8 cellular contexts compared by ENCODE assay signal in genomic region chr13:44576396-44577235, GRCh38. TPM values are rescaled to one million over a fixed set of nuclear protein-coding genes. Genes with fewer than 3 reads are reported as not detected.
DNase-seq lines count a peak whose midpoint lies in the region; ATAC-seq and TF ChIP-seq lines count a peak whose summit lies in the region.

No MANE protein-coding gene starts in this region.

- H3K27me3 ChIP-seq in thymus (ENCODE audit: control insufficient read depth, insufficient read depth) = no peaks in the 10 kb centered on the region

- peaks cover 3 to 14% of the 10 kb centered on the region in 2 donors for H3K36me3 Mint-ChIP-seq in CD14-positive monocyte
- peaks cover 14% of the 10 kb centered on the region for H3K36me3 Mint-ChIP-seq in activated CD4-positive, alpha-beta memory T cell treated with anti-CD3 and anti-CD28 coated beads, Interleukin-2, amount 10 ng/mL, durations not matched to agents 7 days and 5 days (ENCODE audit: low read depth)
- H3K36me3 Mint-ChIP-seq in natural killer cell treated with Interleukin-12 subunit alpha and Interleukin-12 subunit beta and Interleukin-15 and Interleukin-18, amount 100 ng/mL, for 72 hours = no peaks in the 10 kb centered on the region

- peak overlapping the region; percentile 97 for H3K27ac ChIP-seq in thymus (ENCODE audit: low read depth)

- CTCF ChIA-PET in activated CD4-positive, alpha-beta memory T cell treated with anti-CD3 and anti-CD28 coated beads, Interleukin-2, amount 10 ng/mL, durations not matched to agents 7 days and 5 days (lab: Charles Lee) = no interaction called here

- intact Hi-C loops in CD14-positive monocyte (cut with micrococcal nuclease) = loop anchor here (5.0 to 10.0 kb wide), 7 partner anchors 39 to 702 kb away; partner anchors contain the start of genes CCDC122 (in 1 of the 2), GPALPP1 (in 1 of the 2), LACC1 (in 1 of the 2) and NUFIP1 (in 1 of the 2)

- H3K4me3 ChIP-seq in epithelial cell of proximal tubule (ENCODE audit: low read depth, low read length) = peak overlapping the region; percentile 86
- peak overlapping the region; percentile 97 for H3K4me3 ChIP-seq in thymus (ENCODE audit: low read length)

- ATAC-seq in GM19468 (IDR thresholded peaks at IDR 0.05; ENCODE audit: extremely low read depth, unreplicated experiment) = peak; percentile 2
- ATAC-seq in HG03571 (IDR thresholded peaks at IDR 0.05; ENCODE audit: unreplicated experiment) = peak; percentile 15
- ATAC-seq in natural killer cell treated with Interleukin-12 subunit alpha and Interleukin-12 subunit beta and Interleukin-15 and Interleukin-18, amount 100 ng/mL, for 72 hours = peak; percentile 24 to 26

- H3K9me3 Mint-ChIP-seq in CD14-positive monocyte = no peaks in the 10 kb centered on the region
- H3K9me3 Mint-ChIP-seq in activated CD4-positive, alpha-beta memory T cell treated with anti-CD3 and anti-CD28 coated beads, Interleukin-2, amount 10 ng/mL, durations not matched to agents 7 days and 5 days = no peaks in the 10 kb centered on the region
- H3K9me3 Mint-ChIP-seq in natural killer cell treated with Interleukin-12 subunit alpha and Interleukin-12 subunit beta and Interleukin-15 and Interleukin-18, amount 100 ng/mL, for 72 hours = no peaks in the 10 kb centered on the region

- H3K4me3 Mint-ChIP-seq in CD14-positive monocyte = peak overlapping the region; percentile 98 to 99
- peak overlapping the region; percentile 94 for H3K4me3 Mint-ChIP-seq in activated CD4-positive, alpha-beta memory T cell treated with anti-CD3 and anti-CD28 coated beads, Interleukin-2, amount 10 ng/mL, durations not matched to agents 7 days and 5 days
- peak overlapping the region; percentile 93 for H3K4me3 Mint-ChIP-seq in natural killer cell treated with Interleukin-12 subunit alpha and Interleukin-12 subunit beta and Interleukin-15 and Interleukin-18, amount 100 ng/mL, for 72 hours

- H3K4me1 ChIP-seq in thymus (ENCODE audit: control insufficient read depth, insufficient read depth, low read length) = peaks cover 21% of the 10 kb centered on the region

- no peak for DNase-seq in CD14-positive monocyte (ENCODE audit: low spot score)
- peak; percentile 21 for DNase-seq in activated CD4-positive, alpha-beta memory T cell treated with anti-CD3 and anti-CD28 coated beads, Interleukin-2, amount 10 ng/mL, durations not matched to agents 7 days and 5 days
- no peak for DNase-seq in epithelial cell of proximal tubule (ENCODE audit: low read depth)
- peak; percentile 72 for DNase-seq in natural killer cell treated with Interleukin-12 subunit alpha and Interleukin-12 subunit beta and Interleukin-15 and Interleukin-18, amount 100 ng/mL, for 72 hours (ENCODE audit: low spot score)
- no peak for DNase-seq in Ammon's horn (ENCODE audit: low spot score)

- peaks cover 7% of the 10 kb centered on the region for H3K36me3 ChIP-seq in thymus (ENCODE audit: control insufficient read depth, insufficient read depth)

- no peaks in the 10 kb centered on the region for H3K9me3 ChIP-seq in thymus (ENCODE audit: control insufficient read depth)

- POLR2A ChIA-PET in activated CD4-positive, alpha-beta memory T cell treated with anti-CD3 and anti-CD28 coated beads, Interleukin-2, amount 10 ng/mL, durations not matched to agents 7 days and 5 days (lab: Charles Lee) = no interaction called here

- under 1% methylated on average over 109 of the region's 109 CpGs for WGBS in thymus

- peaks cover 44% of the 10 kb centered on the region for H3K4me1 Mint-ChIP-seq in CD14-positive monocyte
- H3K4me1 Mint-ChIP-seq in activated CD4-positive, alpha-beta memory T cell treated with anti-CD3 and anti-CD28 coated beads, Interleukin-2, amount 10 ng/mL, durations not matched to agents 7 days and 5 days = peaks cover 32% of the 10 kb centered on the region
- H3K4me1 Mint-ChIP-seq in natural killer cell treated with Interleukin-12 subunit alpha and Interleukin-12 subunit beta and Interleukin-15 and Interleukin-18, amount 100 ng/mL, for 72 hours (ENCODE audit: low read depth in 2 of 2) = peaks cover 31 to 33% of the 10 kb centered on the region in 2 donors

- peaks cover 4 to 16% (median 12%) of the 10 kb centered on the region in 3 donors for H3K27me3 Mint-ChIP-seq in CD14-positive monocyte (ENCODE audit: low read depth in 3 of 3)
- peaks cover 37% of the 10 kb centered on the region for H3K27me3 Mint-ChIP-seq in activated CD4-positive, alpha-beta memory T cell treated with anti-CD3 and anti-CD28 coated beads, Interleukin-2, amount 10 ng/mL, durations not matched to agents 7 days and 5 days
- H3K27me3 Mint-ChIP-seq in natural killer cell treated with Interleukin-12 subunit alpha and Interleukin-12 subunit beta and Interleukin-15 and Interleukin-18, amount 100 ng/mL, for 72 hours = no peaks in the 10 kb centered on the region

- peak overlapping the region; percentile 86 to 97 (median 95) for H3K27ac Mint-ChIP-seq in CD14-positive monocyte
- H3K27ac Mint-ChIP-seq in activated CD4-positive, alpha-beta memory T cell treated with anti-CD3 and anti-CD28 coated beads, Interleukin-2, amount 10 ng/mL, durations not matched to agents 7 days and 5 days = peak overlapping the region; percentile 84
- peak overlapping the region; percentile 81 to 83 for H3K27ac Mint-ChIP-seq in natural killer cell treated with Interleukin-12 subunit alpha and Interleukin-12 subunit beta and Interleukin-15 and Interleukin-18, amount 100 ng/mL, for 72 hours

- TF ChIP-seq CTCF in CD14-positive monocyte (IDR thresholded peaks at IDR 0.05) = no peak
- TF ChIP-seq CTCF in epithelial cell of proximal tubule (conservative IDR thresholded peaks at IDR 0.05; ENCODE audit: low read depth, low read length) = no peak

RNA-seq across cellular contexts. Expression of gene TSC22D1, which starts 0.5 kb away (rescaled TPM):
- 1 to 10 TPM; 1.9 to 3.1 TPM for polyA plus RNA-seq in CD14-positive monocyte
- total RNA-seq in activated CD4-positive, alpha-beta memory T cell treated with anti-CD3 and anti-CD28 coated beads, Interleukin-2, amount 10 ng/mL, durations not matched to agents 7 days and 5 days = 10 to 100 TPM in 1 of 2 experiments, 1 to 10 TPM in 1; 9.4 to 12.6 TPM
- 34.2 and 38.3 TPM in 2 replicates for total RNA-seq in epithelial cell of proximal tubule
- total RNA-seq in natural killer cell treated with Interleukin-12 subunit alpha and Interleukin-12 subunit beta and Interleukin-15 and Interleukin-18, amount 100 ng/mL, for 72 hours = 10 to 100 TPM in 1 of 2 donors, 1 to 10 TPM in 1; 6.4 to 13.2 TPM
- polyA plus RNA-seq in thymus = 263 TPM

Comparison
In these comparisons a context has a peak if more than half of its experiments do, and no peak if none do; other contexts are left out.
1. DNase-seq: peak in activated CD4-positive, alpha-beta memory T cell treated with anti-CD3 and anti-CD28 coated beads, Interleukin-2, amount 10 ng/mL, durations not matched to agents 7 days and 5 days (single experiment) and natural killer cell treated with Interleukin-12 subunit alpha and Interleukin-12 subunit beta and Interleukin-15 and Interleukin-18, amount 100 ng/mL, for 72 hours (single experiment); none in CD14-positive monocyte (single experiment), epithelial cell of proximal tubule (single experiment) and Ammon's horn (single experiment).
2. Peak in every context shown above with its lines, with median percentiles within 50 percentile points of each other: H3K27ac Mint-ChIP-seq, H3K4me3 Mint-ChIP-seq and ATAC-seq.